ENCODE assay signal across 9 cellular contexts in the genomic region with DNA sequence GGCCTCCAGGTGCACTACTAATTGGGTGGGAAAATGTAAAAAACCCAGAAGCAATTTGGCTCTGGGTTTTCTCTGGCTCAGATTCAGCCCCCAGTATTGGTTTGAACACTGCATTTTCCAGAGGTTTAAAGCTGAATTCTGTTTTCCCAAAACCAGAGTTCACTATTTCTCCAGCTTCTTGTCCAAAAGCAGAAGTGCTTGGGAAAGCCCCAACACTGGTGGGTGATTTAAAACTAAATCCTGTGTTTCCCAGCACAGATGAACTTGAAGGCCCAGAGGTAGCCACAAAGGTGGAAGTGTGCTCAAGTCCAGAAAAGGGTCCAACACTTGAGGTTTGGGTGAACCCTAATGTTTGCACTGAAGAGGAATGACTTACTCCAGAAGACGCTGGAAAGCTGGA. TPM values are rescaled to one million over a fixed set of nuclear protein-coding genes. Genes with fewer than 3 reads are reported as not detected.
DNase-seq lines count a peak whose midpoint lies in the region; ATAC-seq, FAIRE-seq and TF ChIP-seq lines count a peak whose summit lies in the region.
"Had no signal": no experiment of that assay in that cellular context is flagged by ENCODE, and none has a peak within 500 bp of the region (broad histone marks: within the 10 kb centered on the region; RNA-seq: fewer than 3 reads in every experiment).

No MANE protein-coding gene starts in this region.

- peak overlapping the region; percentile 92 for H3K4me3 Mint-ChIP-seq in activated T-helper 17 cell treated with anti-CD3 and anti-CD28 coated beads, Interleukin-2, amount 50 U/mL, for 72 hours
- H3K4me3 Mint-ChIP-seq in type B pancreatic cell = peak overlapping the region; percentile 95

- no peak for TF ChIP-seq CTCF in heart right ventricle (IDR thresholded peaks at IDR 0.05)
- TF ChIP-seq CTCF in keratinocyte (optimal IDR thresholded peaks at IDR 0.05 in 1 of 3, IDR thresholded peaks at IDR 0.05 in 1 of 3, conservative IDR thresholded peaks at IDR 0.05 in 1 of 3; ENCODE audit: extremely low read depth in 1 of 3, insufficient read depth in 2 of 3, low read length in 3 of 3) = no peak
- TF ChIP-seq CTCF in type B pancreatic cell (conservative IDR thresholded peaks at IDR 0.05) = no peak

- no peaks in the 10 kb centered on the region for H4K20me1 ChIP-seq in keratinocyte (ENCODE audit: control insufficient read depth, extremely low read depth, insufficient read depth, low read length)

- H3K9me1 ChIP-seq in keratinocyte (ENCODE audit: control insufficient read depth, extremely low read depth, insufficient read depth, low read length) = no peaks in the 10 kb centered on the region

- 92 to 93% methylated on average over 1 of the region's 1 CpG for WGBS in heart right ventricle, 2 donors

- H3K79me2 ChIP-seq in keratinocyte (ENCODE audit: control insufficient read depth, insufficient read depth, low read length) = peaks cover 58% of the 10 kb centered on the region

- peak overlapping the region; percentile 85 for H3K4me2 ChIP-seq in keratinocyte (ENCODE audit: control insufficient read depth, extremely low read depth, insufficient read depth, low read depth, low read length)

- no peaks in the 10 kb centered on the region for H3K9me3 Mint-ChIP-seq in activated T-helper 17 cell treated with anti-CD3 and anti-CD28 coated beads, Interleukin-2, amount 50 U/mL, for 72 hours
- H3K9me3 Mint-ChIP-seq in type B pancreatic cell = peaks cover 5% of the 10 kb centered on the region

- peak overlapping the region; percentile 89 for H3K9ac ChIP-seq in keratinocyte (ENCODE audit: control insufficient read depth, extremely low read depth, insufficient read depth, low read length)

- H3K27me3 ChIP-seq in heart right ventricle (no peaks in the 10 kb centered on the region), keratinocyte (ENCODE audit: control insufficient read depth, extremely low read depth, insufficient read depth, low read length) (no peaks in the 10 kb centered on the region)

- dilution Hi-C loops in keratinocyte (cut with MboI; ENCODE audit: extremely low pct_ligation_motif_present, low sequenced_read_pairs) = no loop called here

- peaks cover 0 to 67% (median 15%) of the 10 kb centered on the region in 9 donors for H3K36me3 ChIP-seq in heart right ventricle
- peaks cover 10 to 26% of the 10 kb centered on the region in 2 experiments for H3K36me3 ChIP-seq in keratinocyte (ENCODE audit: control insufficient read depth in 2 of 2, extremely low read depth in 1 of 2, insufficient read depth in 2 of 2, low read length in 2 of 2)

- H2AFZ ChIP-seq in keratinocyte (ENCODE audit: control insufficient read depth, low read length) = no peak overlapping the region

- ATAC-seq in heart right ventricle (no peak), left ventricle myocardium superior (no peak), GM19455 (IDR thresholded peaks at IDR 0.05; ENCODE audit: unreplicated experiment) (no peak)
- no peak for ATAC-seq in activated T-helper 17 cell treated with anti-CD3 and anti-CD28 coated beads, Interleukin-2, amount 50 U/mL, for 72 hours (replicated peaks)

- H3K27ac Mint-ChIP-seq in activated T-helper 17 cell treated with anti-CD3 and anti-CD28 coated beads, Interleukin-2, amount 50 U/mL, for 72 hours = peak overlapping the region; percentile 97
- peak overlapping the region; percentile 85 for H3K27ac Mint-ChIP-seq in type B pancreatic cell

- peaks cover 70% of the 10 kb centered on the region for H3K36me3 Mint-ChIP-seq in activated T-helper 17 cell treated with anti-CD3 and anti-CD28 coated beads, Interleukin-2, amount 50 U/mL, for 72 hours (ENCODE audit: low read depth)
- H3K36me3 Mint-ChIP-seq in type B pancreatic cell = peaks cover 28% of the 10 kb centered on the region

- H3K27ac ChIP-seq in heart right ventricle (peak overlapping the region in 4 of 10 donors; percentile 89 to 96 (median 94)), keratinocyte (ENCODE audit: control insufficient read depth, insufficient read depth, low read length) (peak overlapping the region; percentile 72)

- H3K9me3 ChIP-seq in heart right ventricle (no peaks in the 10 kb centered on the region), keratinocyte (ENCODE audit: control insufficient read depth, low read depth, low read length) (no peaks in the 10 kb centered on the region)

- H3K4me1 ChIP-seq in heart right ventricle (peaks cover 22 to 73% (median 53%) of the 10 kb centered on the region in 9 donors), keratinocyte (ENCODE audit: control insufficient read depth, extremely low read depth, insufficient read depth, low read length) (peaks cover 21% of the 10 kb centered on the region)

- H3K4me1 Mint-ChIP-seq in activated T-helper 17 cell treated with anti-CD3 and anti-CD28 coated beads, Interleukin-2, amount 50 U/mL, for 72 hours = peaks cover 19% of the 10 kb centered on the region
- H3K4me1 Mint-ChIP-seq in type B pancreatic cell (ENCODE audit: unreplicated experiment) = peaks cover 24% of the 10 kb centered on the region

- H3K4me3 ChIP-seq in heart right ventricle (peak overlapping the region in 7 of 10 donors; percentile 59 to 93 (median 82)), keratinocyte (ENCODE audit: control insufficient read depth in 2 of 3, extremely low read depth in 1 of 3, insufficient read depth in 2 of 3, low read depth in 1 of 3, low read length in 3 of 3) (peak overlapping the region; percentile 51 to 84 (median 62))

- no peak for FAIRE-seq in keratinocyte (lab: Jason Lieb, UNC)

- intact Hi-C loops in heart right ventricle (cut with DNase I) = loop anchor here in 3 of 10 donors (5.0 to 10.0 kb wide), 3 partner anchors 38 to 100 kb away; a partner anchor contains a TSS
- intact Hi-C loops in left ventricle myocardium superior (cut with micrococcal nuclease) = no loop called here

- no peaks in the 10 kb centered on the region for H3K27me3 Mint-ChIP-seq in activated T-helper 17 cell treated with anti-CD3 and anti-CD28 coated beads, Interleukin-2, amount 50 U/mL, for 72 hours
- H3K27me3 Mint-ChIP-seq in type B pancreatic cell = no peaks in the 10 kb centered on the region

- no peak for DNase-seq in heart right ventricle
- no peak for DNase-seq in left ventricle myocardium superior
- DNase-seq in keratinocyte (ENCODE audit: low read depth, low spot score) = no peak
- DNase-seq in type B pancreatic cell (ENCODE audit: extremely low spot score, unreplicated experiment) = no peak
- DNase-seq in SHP77 (lab: John Stamatoyannopoulos, UW) = no peak
- DNase-seq in activated CD8-positive, alpha-beta memory T cell treated with anti-CD3 and anti-CD28 coated beads, Interleukin-2, amount 50 U/mL, for 4 hours = no peak
- DNase-seq: midbrain had no signal

RNA-seq across cellular contexts. Expression of a gene that starts 0.7 kb away (rescaled TPM):
- total RNA-seq in heart right ventricle = 10 to 100 TPM; 45.6 to 68.4 (median 53.9) TPM
- 10 to 100 TPM; 31.0 to 37.1 TPM for polyA plus RNA-seq in heart right ventricle
- total RNA-seq in left ventricle myocardium superior = 62.9 TPM
- 100 to 1,000 TPM; 105 to 118 TPM for total RNA-seq in activated T-helper 17 cell treated with anti-CD3 and anti-CD28 coated beads, Interleukin-2, amount 50 U/mL, for 72 hours
- polyA plus RNA-seq in keratinocyte = 27.9 to 42.3 TPM (median 34.3 TPM) in 3 replicates
- 26.0 TPM for polyA plus RNA-seq in keratinocyte (2011; ENCODE audit: low read depth)
- polyA plus RNA-seq in keratinocyte (2011; cell fraction: cytosol; rRNA removed) = 22.9 and 23.0 TPM in 2 replicates
- 99.9 and 107 TPM in 2 replicates for polyA plus RNA-seq in keratinocyte (2011; cell fraction: nucleus; rRNA removed)
- 28.9 and 40.9 TPM in 2 replicates for polyA plus RNA-seq in keratinocyte (2012; ENCODE audit: low replicate concordance)
- polyA minus RNA-seq in keratinocyte = 37.0 to 46.2 TPM (median 43.8 TPM) in 3 replicates
- polyA minus RNA-seq in keratinocyte (2011; cell fraction: cytosol; rRNA and poly(A)+ RNA removed) = 85.8 TPM
- polyA minus RNA-seq in keratinocyte (2011; cell fraction: nucleus; rRNA and poly(A)+ RNA removed) = 102 and 185 TPM in 2 replicates
- total RNA-seq in type B pancreatic cell (ENCODE audit: low replicate concordance) = 89.9 and 120 TPM in 2 replicates

RNA-seq across cellular contexts. Expression of a gene that starts 1.4 kb away (rescaled TPM):
- total RNA-seq in heart right ventricle (10 to 100 TPM; 11.9 to 25.7 (median 16.7) TPM), left ventricle myocardium superior (18.3 TPM), type B pancreatic cell (ENCODE audit: low replicate concordance) (17.9 and 20.0 TPM in 2 replicates)
- polyA plus RNA-seq in heart right ventricle (10 to 100 TPM; 15.8 to 18.1 TPM), keratinocyte (16.2 to 23.5 TPM (median 20.8 TPM) in 3 replicates)
- total RNA-seq in activated T-helper 17 cell treated with anti-CD3 and anti-CD28 coated beads, Interleukin-2, amount 50 U/mL, for 72 hours = 10 to 100 TPM in 1 of 2 donors, 1 to 10 TPM in 1; 7.0 to 14.8 TPM
- 15.4 TPM for polyA plus RNA-seq in keratinocyte (2011; ENCODE audit: low read depth)
- 26.7 and 33.2 TPM in 2 replicates for polyA plus RNA-seq in keratinocyte (2011; cell fraction: cytosol; rRNA removed)
- polyA plus RNA-seq in keratinocyte (2011; cell fraction: nucleus; rRNA removed) = 17.2 and 19.1 TPM in 2 replicates
- polyA plus RNA-seq in keratinocyte (2012; ENCODE audit: low replicate concordance) = 13.9 and 22.3 TPM in 2 replicates
- 7.3 to 10.8 TPM (median 10.8 TPM) in 3 replicates for polyA minus RNA-seq in keratinocyte
- polyA minus RNA-seq in keratinocyte (2011; cell fraction: cytosol; rRNA and poly(A)+ RNA removed) = 7.7 TPM
- 3.8 and 5.0 TPM in 2 replicates for polyA minus RNA-seq in keratinocyte (2011; cell fraction: nucleus; rRNA and poly(A)+ RNA removed)

RNA-seq across cellular contexts. Expression of a gene that starts 38.9 kb away (rescaled TPM):
- total RNA-seq in heart right ventricle (1 to 10 TPM in 8 of 10 donors, under 1 TPM in 2; 0.98 to 2.0 (median 1.3) TPM), left ventricle myocardium superior (1.2 TPM), type B pancreatic cell (ENCODE audit: low replicate concordance) (14.0 and 36.6 TPM in 2 replicates)
- polyA plus RNA-seq in heart right ventricle (1 to 10 TPM in 1 of 2 donors, under 1 TPM in 1; 0.51 to 2.9 TPM), keratinocyte (0.50 to 1.4 TPM (median 1.2 TPM) in 3 replicates)
- 10 to 100 TPM; 21.4 to 24.3 TPM for total RNA-seq in activated T-helper 17 cell treated with anti-CD3 and anti-CD28 coated beads, Interleukin-2, amount 50 U/mL, for 72 hours
- polyA plus RNA-seq in keratinocyte (2011; ENCODE audit: low read depth) = 0.16 TPM
- polyA plus RNA-seq in keratinocyte (2011; cell fraction: cytosol; rRNA removed) = 0.35 and 0.65 TPM in 2 replicates
- polyA plus RNA-seq in keratinocyte (2011; cell fraction: nucleus; rRNA removed) = 2.5 and 3.4 TPM in 2 replicates
- 0.55 and 1.5 TPM in 2 replicates for polyA plus RNA-seq in keratinocyte (2012; ENCODE audit: low replicate concordance)
- 1.1 to 2.2 TPM (median 1.8 TPM) in 3 replicates for polyA minus RNA-seq in keratinocyte
- polyA minus RNA-seq in keratinocyte (2011; cell fraction: cytosol; rRNA and poly(A)+ RNA removed) = 1.3 TPM
- polyA minus RNA-seq in keratinocyte (2011; cell fraction: nucleus; rRNA and poly(A)+ RNA removed) = 1.2 and 1.3 TPM in 2 replicates

RNA-seq across cellular contexts. Expression of a gene that starts 39.2 kb away (rescaled TPM):
- 10 to 100 TPM; 17.5 to 58.6 (median 29.7) TPM for total RNA-seq in heart right ventricle
- 10 to 100 TPM; 23.0 to 25.4 TPM for polyA plus RNA-seq in heart right ventricle
- 36.4 TPM for total RNA-seq in left ventricle myocardium superior
- total RNA-seq in activated T-helper 17 cell treated with anti-CD3 and anti-CD28 coated beads, Interleukin-2, amount 50 U/mL, for 72 hours = 10 to 100 TPM; 44.8 to 70.9 TPM
- polyA plus RNA-seq in keratinocyte = 7.6 to 9.8 TPM (median 8.9 TPM) in 3 replicates
- polyA plus RNA-seq in keratinocyte (2011; ENCODE audit: low read depth) = 23.1 TPM
- polyA plus RNA-seq in keratinocyte (2011; cell fraction: cytosol; rRNA removed) = 3.9 and 4.2 TPM in 2 replicates
- polyA plus RNA-seq in keratinocyte (2011; cell fraction: nucleus; rRNA removed) = 33.4 and 35.2 TPM in 2 replicates
- polyA plus RNA-seq in keratinocyte (2012; ENCODE audit: low replicate concordance) = 6.6 and 8.9 TPM in 2 replicates
- 26.3 to 41.6 TPM (median 28.7 TPM) in 3 replicates for polyA minus RNA-seq in keratinocyte
- polyA minus RNA-seq in keratinocyte (2011; cell fraction: cytosol; rRNA and poly(A)+ RNA removed) = 3.5 TPM
- 19.8 and 22.7 TPM in 2 replicates for polyA minus RNA-seq in keratinocyte (2011; cell fraction: nucleus; rRNA and poly(A)+ RNA removed)
- total RNA-seq in type B pancreatic cell (ENCODE audit: low replicate concordance) = 30.8 and 50.3 TPM in 2 replicates

RNA-seq across cellular contexts. Expression of a gene that starts 56.1 kb away (rescaled TPM):
- total RNA-seq in heart right ventricle = 10 to 100 TPM; 30.5 to 74.7 (median 40.7) TPM
- 10 to 100 TPM; 22.5 to 44.0 TPM for polyA plus RNA-seq in heart right ventricle
- total RNA-seq in left ventricle myocardium superior = 58.3 TPM
- total RNA-seq in activated T-helper 17 cell treated with anti-CD3 and anti-CD28 coated beads, Interleukin-2, amount 50 U/mL, for 72 hours = 10 to 100 TPM; 30.8 to 43.8 TPM
- polyA plus RNA-seq in keratinocyte = 105 to 136 TPM (median 134 TPM) in 3 replicates
- polyA plus RNA-seq in keratinocyte (2011; ENCODE audit: low read depth) = 27.6 TPM
- polyA plus RNA-seq in keratinocyte (2011; cell fraction: cytosol; rRNA removed) = 64.0 and 96.8 TPM in 2 replicates
- polyA plus RNA-seq in keratinocyte (2011; cell fraction: nucleus; rRNA removed) = 299 and 368 TPM in 2 replicates
- polyA plus RNA-seq in keratinocyte (2012; ENCODE audit: low replicate concordance) = 27.2 and 156 TPM in 2 replicates
- 220 to 321 TPM (median 313 TPM) in 3 replicates for polyA minus RNA-seq in keratinocyte
- 126 TPM for polyA minus RNA-seq in keratinocyte (2011; cell fraction: cytosol; rRNA and poly(A)+ RNA removed)
- polyA minus RNA-seq in keratinocyte (2011; cell fraction: nucleus; rRNA and poly(A)+ RNA removed) = 158 and 181 TPM in 2 replicates
- 60.7 and 70.2 TPM in 2 replicates for total RNA-seq in type B pancreatic cell (ENCODE audit: low replicate concordance)
